Comparison of ENCODE assay signal across 13 cellular contexts in the genomic region with DNA sequence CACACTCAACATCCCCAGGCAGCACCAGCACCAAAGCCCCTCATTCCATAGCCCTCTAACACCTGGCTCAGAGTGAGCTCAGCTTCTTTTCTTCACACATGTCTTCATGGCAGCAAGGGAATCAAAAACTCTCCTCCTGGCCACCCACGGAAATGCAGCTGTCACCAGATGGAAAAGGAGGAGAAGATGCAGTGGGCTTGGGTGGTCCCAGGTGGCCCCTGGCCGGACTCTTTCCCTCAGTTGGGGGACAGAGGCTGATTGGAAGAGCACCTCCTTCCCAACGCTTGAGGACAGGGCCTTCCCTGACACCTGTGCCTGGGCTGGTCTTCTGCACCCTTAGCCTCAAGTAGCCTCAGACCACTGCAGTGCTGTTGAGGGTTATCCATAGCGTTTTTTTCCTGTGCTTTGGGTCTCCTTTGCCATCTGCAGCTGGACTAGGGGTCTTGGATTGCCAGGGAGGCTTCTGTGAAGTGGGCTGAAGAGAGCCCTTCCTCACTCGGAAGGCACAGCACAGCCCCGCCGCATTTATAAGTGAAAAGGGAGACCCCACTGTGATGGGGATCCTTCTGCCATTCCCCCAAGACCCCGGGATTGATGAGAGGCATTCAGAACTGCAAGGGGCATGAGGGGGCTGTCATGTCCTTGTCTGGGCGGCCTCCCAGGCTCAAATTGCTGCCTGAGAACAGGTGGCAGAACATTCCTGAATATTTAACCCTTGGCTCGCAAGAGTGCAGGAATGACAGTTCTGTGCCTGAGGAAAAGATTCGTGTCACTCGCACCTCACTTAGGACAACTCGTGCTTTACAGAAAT.
A peak's percentile ranks its signal among the peaks of the same experiment; 100 is the strongest.
DNase-seq lines count a peak whose midpoint lies in the region; ATAC-seq and TF ChIP-seq lines count a peak whose summit lies in the region.
"Had no signal": no experiment of that assay in that cellular context is flagged by ENCODE, and none has a peak within 500 bp of the region (broad histone marks: within the 10 kb centered on the region; RNA-seq: fewer than 3 reads in every experiment).

No MANE protein-coding gene starts in this region.

- H3K27me3 Mint-ChIP-seq in activated naive CD8-positive, alpha-beta T cell, result no peaks in the 10 kb centered on the region
- no peaks in the 10 kb centered on the region for H3K27me3 Mint-ChIP-seq in mesothelial cell of epicardium (ENCODE audit: low read depth)
- H3K27me3 Mint-ChIP-seq: IgD-negative memory B cell had no signal

- no peak overlapping the region for H2BK120ac ChIP-seq in mesenchymal stem cell (ENCODE audit: low read depth, low read length)

- H3K79me1 ChIP-seq in mesenchymal stem cell (replicated peaks; ENCODE audit: low read length, poor library complexity, severe bottlenecking), result no peaks in the 10 kb centered on the region

- no peak overlapping the region for H3K4me3 Mint-ChIP-seq in activated naive CD8-positive, alpha-beta T cell
- no peak overlapping the region for H3K4me3 Mint-ChIP-seq in mesothelial cell of epicardium
- H3K4me3 Mint-ChIP-seq: neural crest cell had no signal

- no peak overlapping the region for H4K8ac ChIP-seq in mesenchymal stem cell (ENCODE audit: low read length)

- peak overlapping the region; percentile 80 to 92 for H2BK12ac ChIP-seq in mesenchymal stem cell (ENCODE audit: low read length in 2 of 2)

- H2BK5ac ChIP-seq in mesenchymal stem cell (ENCODE audit: low read depth, low read length, poor library complexity, severe bottlenecking), result no peak overlapping the region

- H2AFZ ChIP-seq in mesenchymal stem cell (ENCODE audit: low read depth, low read length), result no peak overlapping the region

- peaks cover 0 to 44% of the 10 kb centered on the region in 2 donors for H3K4me1 ChIP-seq in right atrium auricular region
- peaks cover 30% of the 10 kb centered on the region for H3K4me1 ChIP-seq in left ventricle myocardium inferior
- peaks cover 31% of the 10 kb centered on the region for H3K4me1 ChIP-seq in mesenchymal stem cell (ENCODE audit: control insufficient read depth, insufficient read depth, low read depth, low read length)

- ATAC-seq in GM19328 (IDR thresholded peaks at IDR 0.05; ENCODE audit: unreplicated experiment), result no peak
- ATAC-seq: left colon had no signal

- peak overlapping the region in 1 of 2 experiments; percentile 64 for H3K14ac ChIP-seq in mesenchymal stem cell (ENCODE audit: low read length in 2 of 2)

- peak; percentile 50 for DNase-seq in right atrium auricular region (ENCODE audit: low spot score)
- no peak for DNase-seq in left ventricle myocardium inferior
- DNase-seq in mesenchymal stem cell, result no peak
- DNase-seq in mesothelial cell of epicardium (ENCODE audit: low spot score in 2 of 2, unreplicated experiment in 2 of 2), result no peak
- no peak for DNase-seq in amniotic stem cell (lab: John Stamatoyannopoulos, UW)
- no peak for DNase-seq in NCI-H2196 (lab: John Stamatoyannopoulos, UW; ENCODE audit: unreplicated experiment)
- DNase-seq: left colon, NCI-H187 had no signal

- H3K9me3 ChIP-seq in right atrium auricular region (no peaks in the 10 kb centered on the region), left ventricle myocardium inferior (replicated peaks) (no peaks in the 10 kb centered on the region), mesenchymal stem cell (ENCODE audit: control insufficient read depth, low read length) (no peaks in the 10 kb centered on the region)
- H3K9me3 ChIP-seq: SJCRH30 had no signal

- H3K9ac ChIP-seq in mesenchymal stem cell (ENCODE audit: low read length), result no peak overlapping the region

- H3K4me3 ChIP-seq in right atrium auricular region, result no peak overlapping the region
- H3K4me3 ChIP-seq in left ventricle myocardium inferior, result no peak overlapping the region
- no peak overlapping the region for H3K4me3 ChIP-seq in mesenchymal stem cell (ENCODE audit: insufficient read depth in 1 of 2, low read depth in 1 of 2, low read length in 2 of 2)
- H3K4me3 ChIP-seq: SJCRH30 had no signal

- peak overlapping the region; percentile 64 to 65 for H3K18ac ChIP-seq in mesenchymal stem cell (ENCODE audit: low read depth in 1 of 2, low read length in 2 of 2)

- no peaks in the 10 kb centered on the region for H3K36me3 ChIP-seq in right atrium auricular region
- H3K36me3 ChIP-seq in left ventricle myocardium inferior, result no peaks in the 10 kb centered on the region
- H3K36me3 ChIP-seq in mesenchymal stem cell (ENCODE audit: control insufficient read depth in 1 of 2, insufficient read depth in 2 of 2, low read depth in 1 of 2, low read length in 2 of 2), result no peaks in the 10 kb centered on the region
- H3K36me3 ChIP-seq: SJCRH30 had no signal

- no peak overlapping the region for H3K27ac ChIP-seq in right atrium auricular region
- no peak overlapping the region for H3K27ac ChIP-seq in left ventricle myocardium inferior (replicated peaks)
- H3K27ac ChIP-seq in mesenchymal stem cell (ENCODE audit: low read length, poor library complexity, severe bottlenecking), result no peak overlapping the region
- H3K27ac ChIP-seq: SJCRH30 had no signal

- H3K4me1 Mint-ChIP-seq in activated naive CD8-positive, alpha-beta T cell (ENCODE audit: low read depth), result peaks cover 40% of the 10 kb centered on the region
- H3K4me1 Mint-ChIP-seq in mesothelial cell of epicardium, result peaks cover 32% of the 10 kb centered on the region

- H3K36me3 Mint-ChIP-seq in activated naive CD8-positive, alpha-beta T cell, result no peaks in the 10 kb centered on the region
- no peaks in the 10 kb centered on the region for H3K36me3 Mint-ChIP-seq in mesothelial cell of epicardium

- H3K4ac ChIP-seq in mesenchymal stem cell (ENCODE audit: low read depth in 1 of 2, low read length in 2 of 2), result peak overlapping the region in 1 of 2 experiments; percentile 62

- TF ChIP-seq CTCF in right atrium auricular region (IDR thresholded peaks at IDR 0.05) (no peak), left ventricle myocardium inferior (IDR thresholded peaks at IDR 0.05; ENCODE audit: borderline replicate concordance) (no peak), mesothelial cell of epicardium (IDR thresholded peaks at IDR 0.05; ENCODE audit: unreplicated experiment) (no peak)

- no peaks in the 10 kb centered on the region for H3K9me3 Mint-ChIP-seq in activated naive CD8-positive, alpha-beta T cell (ENCODE audit: low read depth)
- no peaks in the 10 kb centered on the region for H3K9me3 Mint-ChIP-seq in mesothelial cell of epicardium
- H3K9me3 Mint-ChIP-seq: IgD-negative memory B cell, neural crest cell had no signal

- no peaks in the 10 kb centered on the region for H3K27me3 ChIP-seq in right atrium auricular region
- H3K27me3 ChIP-seq in left ventricle myocardium inferior (ENCODE audit: low read depth), result no peaks in the 10 kb centered on the region
- no peaks in the 10 kb centered on the region for H3K27me3 ChIP-seq in mesenchymal stem cell (ENCODE audit: control insufficient read depth in 1 of 2, insufficient read depth in 1 of 2, low read length in 2 of 2)
- H3K27me3 ChIP-seq: SJCRH30 had no signal

- H3K4me2 ChIP-seq in mesenchymal stem cell (ENCODE audit: low read length, poor library complexity, severe bottlenecking), result no peak overlapping the region

- peak overlapping the region; percentile 15 for H2AK5ac ChIP-seq in mesenchymal stem cell (ENCODE audit: low read length, severe bottlenecking)

- no peak overlapping the region for H3K23ac ChIP-seq in mesenchymal stem cell (ENCODE audit: low read length in 2 of 2)

- intact Hi-C loops in left ventricle myocardium inferior (cut with micrococcal nuclease), result no loop called here

- peak overlapping the region; percentile 90 for H3K27ac Mint-ChIP-seq in activated naive CD8-positive, alpha-beta T cell
- H3K27ac Mint-ChIP-seq in mesothelial cell of epicardium, result no peak overlapping the region

- WGBS in mesenchymal stem cell, result 86% methylated on average over 10 of the region's 13 CpGs

- no peak overlapping the region for H2BK15ac ChIP-seq in mesenchymal stem cell (ENCODE audit: low read depth, poor library complexity, severe bottlenecking)

- H4K91ac ChIP-seq in mesenchymal stem cell (ENCODE audit: low read length), result peak overlapping the region; percentile 59
